9 cellular contexts compared by ENCODE assay signal in the genomic region with DNA sequence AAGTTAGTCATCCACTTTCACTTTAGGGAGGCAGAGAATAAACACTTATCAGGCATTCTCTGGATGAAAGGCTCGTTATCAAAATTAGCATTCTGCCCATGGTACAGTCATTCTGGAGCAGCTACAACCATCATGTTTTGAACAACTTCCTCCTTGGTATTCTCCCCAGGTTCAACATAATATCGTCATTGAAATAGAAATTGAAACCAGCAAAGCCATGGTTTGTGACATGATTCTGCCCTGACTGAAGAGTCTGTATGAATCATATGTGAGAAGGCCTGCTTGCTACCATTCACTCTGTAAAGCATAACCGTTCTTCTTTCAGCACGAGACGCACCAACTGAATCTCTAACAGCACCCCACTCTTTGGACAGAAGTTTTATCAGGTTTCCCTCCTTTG.
DNase-seq lines count a peak whose midpoint lies in the region; ATAC-seq and TF ChIP-seq lines count a peak whose summit lies in the region.
"Had no signal": no experiment of that assay in that cellular context is flagged by ENCODE, and none has a peak within 500 bp of the region (broad histone marks: within the 10 kb centered on the region; RNA-seq: fewer than 3 reads in every experiment).

No MANE protein-coding gene starts in this region.

- H3K27me3 ChIP-seq in uterus = no peaks in the 10 kb centered on the region

- ATAC-seq in GM18502 (IDR thresholded peaks at IDR 0.05; ENCODE audit: poor library complexity, unreplicated experiment) (peak; percentile 98), GM21390 (IDR thresholded peaks at IDR 0.05; ENCODE audit: unreplicated experiment) (peak; percentile 97), HG03460 (IDR thresholded peaks at IDR 0.05; ENCODE audit: unreplicated experiment) (peak; percentile 97)
- ATAC-seq: gastrocnemius medialis had no signal

- intact Hi-C loops in uterus (cut with DNase I; ENCODE audit: low total_unique reads) = no loop called here

- no peak for TF ChIP-seq POLR2A in uterus (IDR thresholded peaks at IDR 0.05)

- TF ChIP-seq CTCF in epithelial cell of esophagus (IDR thresholded peaks at IDR 0.05; ENCODE audit: insufficient read depth, low read depth, low read length, missing control alignments) (no peak), uterus (IDR thresholded peaks at IDR 0.05) (no peak)

- peak; percentile 2 for DNase-seq in epithelial cell of esophagus (ENCODE audit: low read depth)
- DNase-seq in NCI-H2029 treated with DMSO at 0.1 percent for 48 hours (lab: John Stamatoyannopoulos, UW) = no peak
- no peak for DNase-seq in inferior parietal cortex (ENCODE audit: extremely low spot score)
- no peak for DNase-seq in NCI-H1694 treated with DMSO at 0.1 percent for 48 hours (lab: John Stamatoyannopoulos, UW)
- no peak for DNase-seq in uterus
- DNase-seq: gastrocnemius medialis had no signal

- H3K36me3 ChIP-seq in uterus = no peaks in the 10 kb centered on the region
- H3K36me3 ChIP-seq: gastrocnemius medialis had no signal

- H3K4me1 ChIP-seq in uterus = no peaks in the 10 kb centered on the region
- H3K4me1 ChIP-seq: gastrocnemius medialis had no signal

- no peak overlapping the region for H3K27ac ChIP-seq in uterus
- H3K27ac ChIP-seq: gastrocnemius medialis had no signal

- H3K4me3 ChIP-seq in epithelial cell of esophagus (ENCODE audit: low read length) (no peak overlapping the region), uterus (no peak overlapping the region)
- H3K4me3 ChIP-seq: gastrocnemius medialis had no signal

- no peaks in the 10 kb centered on the region for H3K9me3 ChIP-seq in uterus
- H3K9me3 ChIP-seq: gastrocnemius medialis had no signal
